In genomic region chr3:12885585-12885934, GRCh38 we compare ENCODE assay signal across 12 cellular contexts.
"Had no signal": no experiment of that assay in that cellular context is flagged by ENCODE, and none has a peak within 500 bp of the region (broad histone marks: within the 10 kb centered on the region; RNA-seq: fewer than 3 reads in every experiment).

No MANE protein-coding gene starts in this region.

- H3K4me3 Mint-ChIP-seq: endodermal cell; mesothelial cell of epicardium; stimulated activated effector memory CD8-positive, alpha-beta T cell treated with anti-CD3 and anti-CD28 coated beads, Interleukin-12 subunit alpha, Interleukin-12 subunit beta, amount 100 ng/mL, for 72 hours had no signal

- H3K4me1 ChIP-seq: breast epithelium, vagina had no signal

- H3K36me3 ChIP-seq: breast epithelium, tibial artery, vagina had no signal

- H3K4me3 ChIP-seq: breast epithelium, tibial artery, vagina had no signal

- H3K27ac Mint-ChIP-seq: endodermal cell; mesothelial cell of epicardium; stimulated activated effector memory CD8-positive, alpha-beta T cell treated with anti-CD3 and anti-CD28 coated beads, Interleukin-12 subunit alpha, Interleukin-12 subunit beta, amount 100 ng/mL, for 72 hours had no signal

- DNase-seq: aorta, endodermal cell, erythroblast, hippocampal formation, kidney glomerular epithelial cell, tibial artery had no signal

- H3K27ac ChIP-seq: breast epithelium, tibial artery, vagina, VCaP had no signal

- H3K9me3 Mint-ChIP-seq: mesothelial cell of epicardium; naive thymus-derived CD4-positive, alpha-beta T cell; stimulated activated effector memory CD8-positive, alpha-beta T cell treated with anti-CD3 and anti-CD28 coated beads, Interleukin-12 subunit alpha, Interleukin-12 subunit beta, amount 100 ng/mL, for 72 hours had no signal

- H3K36me3 Mint-ChIP-seq: mesothelial cell of epicardium; naive thymus-derived CD4-positive, alpha-beta T cell; stimulated activated effector memory CD8-positive, alpha-beta T cell treated with anti-CD3 and anti-CD28 coated beads, Interleukin-12 subunit alpha, Interleukin-12 subunit beta, amount 100 ng/mL, for 72 hours had no signal

- H3K27me3 ChIP-seq: tibial artery, vagina had no signal
